ENCODE assay signal across 8 cellular contexts in the genomic region with DNA sequence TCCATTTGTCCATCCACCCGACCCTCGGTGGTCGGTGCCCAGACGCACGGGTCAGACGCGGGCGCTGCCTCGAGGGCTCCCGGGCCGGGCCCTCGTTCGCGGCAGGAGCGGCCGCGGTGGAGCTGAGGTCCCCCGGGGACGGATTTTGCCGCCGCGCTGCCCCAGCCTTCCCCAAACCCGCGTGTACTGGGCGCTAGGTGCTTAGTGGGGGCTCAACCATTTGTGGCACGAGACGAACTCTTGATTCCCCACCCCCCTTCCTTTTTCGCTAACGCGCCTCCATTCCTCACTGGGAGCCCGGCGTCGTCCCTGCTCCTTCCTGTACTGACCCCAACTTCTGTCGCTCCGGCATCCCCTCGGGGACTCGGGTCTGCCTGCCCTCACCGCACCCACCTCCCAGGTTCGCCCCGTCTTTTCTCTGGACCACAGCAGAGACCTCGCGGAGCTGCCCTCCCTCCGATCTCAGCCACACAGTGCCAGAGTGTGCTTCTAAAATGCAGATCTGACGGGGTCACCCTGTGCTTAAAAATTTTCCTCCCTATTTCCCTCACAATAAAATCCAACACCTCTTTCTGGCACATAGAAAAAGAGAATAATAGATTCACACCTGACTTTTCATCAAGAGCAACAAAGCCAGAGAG. TPM values are rescaled to one million over a fixed set of nuclear protein-coding genes. Genes with fewer than 3 reads are reported as not detected.
DNase-seq lines count a peak whose midpoint lies in the region; ATAC-seq and TF ChIP-seq lines count a peak whose summit lies in the region.

No MANE protein-coding gene starts in this region.

- H4K20me1 ChIP-seq in DOHH2 (ENCODE audit: control insufficient read depth, insufficient read depth, low read depth, low read length), result no peaks in the 10 kb centered on the region

- peaks cover 31% of the 10 kb centered on the region for H3K4me1 ChIP-seq in DOHH2 (ENCODE audit: control insufficient read depth, low read length)
- peaks cover 6 to 32% of the 10 kb centered on the region in 2 donors for H3K4me1 ChIP-seq in muscle layer of duodenum (ENCODE audit: control insufficient read depth in 1 of 2, insufficient read depth in 2 of 2, low read length in 2 of 2)

- ATAC-seq in HG03442 (IDR thresholded peaks at IDR 0.05; ENCODE audit: unreplicated experiment) (peak; percentile 9), HG02870 (IDR thresholded peaks at IDR 0.05; ENCODE audit: unreplicated experiment) (no peak)

- no peaks in the 10 kb centered on the region for H3K9me3 Mint-ChIP-seq in chondrocyte (ENCODE audit: low read depth)

- peaks cover 14% of the 10 kb centered on the region for H3K4me1 Mint-ChIP-seq in chondrocyte (ENCODE audit: low read depth)

- no peaks in the 10 kb centered on the region for H3K9me2 ChIP-seq in DOHH2 (replicated peaks; ENCODE audit: control insufficient read depth, low read length)

- H3K4me3 ChIP-seq in DOHH2 (ENCODE audit: low read length) (peak overlapping the region; percentile 73), muscle layer of duodenum (ENCODE audit: low read depth in 1 of 2, low read length in 2 of 2) (peak overlapping the region; percentile 46 to 65)

- H3K36me3 Mint-ChIP-seq in chondrocyte (ENCODE audit: low read depth), result no peaks in the 10 kb centered on the region

- H3K4me3 Mint-ChIP-seq in chondrocyte (ENCODE audit: unreplicated experiment), result peak overlapping the region; percentile 77

- in situ Hi-C loops in GM13977 (cut with MboI; ENCODE audit: low pct_unique_long_range_greater_than_20kb, low sequenced_read_pairs, unreplicated experiment), result no loop called here

- no peaks in the 10 kb centered on the region for H3K79me2 ChIP-seq in DOHH2 (ENCODE audit: control insufficient read depth, low read length)

- 0 out of 2 replicates have a peak, but pooled peaks cover 7% of the 10 kb centered on the region for H3F3A ChIP-seq in DOHH2 (ENCODE audit: control insufficient read depth, insufficient read depth)

- peaks cover 8% of the 10 kb centered on the region for H3K27me3 Mint-ChIP-seq in chondrocyte (ENCODE audit: low read depth)

- H3K36me3 ChIP-seq in DOHH2 (ENCODE audit: control insufficient read depth, low read length) (no peaks in the 10 kb centered on the region), muscle layer of duodenum (ENCODE audit: control insufficient read depth in 1 of 2, insufficient read depth in 2 of 2, low read length in 2 of 2) (peaks cover 5% of the 10 kb centered on the region in 2 donors)

- H3K27me3 ChIP-seq in DOHH2 (ENCODE audit: control insufficient read depth, low read length), result peaks cover 33% of the 10 kb centered on the region
- peaks cover 9% of the 10 kb centered on the region for H3K27me3 ChIP-seq in muscle layer of duodenum (ENCODE audit: low read depth, low read length)

- H3K9me3 ChIP-seq in DOHH2 (ENCODE audit: control insufficient read depth, insufficient read depth, low read length), result no peaks in the 10 kb centered on the region
- H3K9me3 ChIP-seq in muscle layer of duodenum (ENCODE audit: control insufficient read depth in 1 of 2, low read length in 2 of 2), result no peaks in the 10 kb centered on the region

- H3K4me2 ChIP-seq in DOHH2 (ENCODE audit: low read length), result peak overlapping the region; percentile 80

- H3K27ac ChIP-seq in DOHH2 (ENCODE audit: low read depth, low read length), result no peak overlapping the region
- peak overlapping the region; percentile 56 for H3K27ac ChIP-seq in muscle layer of duodenum (ENCODE audit: low read length)

- TF ChIP-seq CTCF in DOHH2 (IDR thresholded peaks at IDR 0.05; ENCODE audit: low read depth, low read length, poor library complexity, severe bottlenecking), result no peak
- TF ChIP-seq CTCF in chondrocyte (IDR thresholded peaks at IDR 0.05), result no peak
- no peak for TF ChIP-seq CTCF in GM13977 (IDR thresholded peaks at IDR 0.05; ENCODE audit: extremely low read depth, insufficient read depth, missing control alignments)

- H3K27ac Mint-ChIP-seq in chondrocyte (ENCODE audit: unreplicated experiment), result peak overlapping the region; percentile 87

- DNase-seq in chondrocyte (ENCODE audit: low spot score), result peak; percentile 66
- no peak for DNase-seq in SIG-M5 (lab: John Stamatoyannopoulos, UW)
- DNase-seq in stimulated activated CD4-positive, alpha-beta T cell treated with anti-CD3 and anti-CD28 coated beads, Interleukin-2, amount 100 ng/mL, for 24 hours, result no peak
- DNase-seq in GM13977 (ENCODE audit: low spot score), result no peak

RNA-seq across cellular contexts. Expression of gene CBX7, which starts 0.9 kb away (rescaled TPM):
- 3.6 to 6.9 TPM (median 4.7 TPM) in 3 replicates for total RNA-seq in chondrocyte

RNA-seq across cellular contexts. Expression of gene APOBEC3H, which starts 56.3 kb away (rescaled TPM):
- total RNA-seq in chondrocyte, result not detected in 3 replicates
